20 cellular contexts compared by ENCODE assay signal in genomic region chr4:112593438-112594133, GRCh38.
DNase-seq lines count a peak whose midpoint lies in the region; ATAC-seq and TF ChIP-seq lines count a peak whose summit lies in the region.
"Had no signal": no experiment of that assay in that cellular context is flagged by ENCODE, and none has a peak within 500 bp of the region (broad histone marks: within the 10 kb centered on the region; RNA-seq: fewer than 3 reads in every experiment).

No MANE protein-coding gene starts in this region.

- H3K27ac Mint-ChIP-seq in effector memory CD8-positive, alpha-beta T cell, result no peak overlapping the region
- H3K27ac Mint-ChIP-seq: activated naive CD8-positive, alpha-beta T cell; CD8-positive, alpha-beta T cell; H9; T-helper 1 cell treated with Interleukin-12 subunit alpha and Interleukin-12 subunit beta and Interleukin-4 antibody, amounts not matched to agents 30 μg/mL and 1 μg/mL, for 36 hours had no signal

- H3K27me3 Mint-ChIP-seq in effector memory CD8-positive, alpha-beta T cell, result no peaks in the 10 kb centered on the region
- H3K27me3 Mint-ChIP-seq: activated naive CD8-positive, alpha-beta T cell; naive B cell had no signal

- ATAC-seq in GM19397 (IDR thresholded peaks at IDR 0.05; ENCODE audit: unreplicated experiment) (peak; percentile 63), HG02763 (IDR thresholded peaks at IDR 0.05; ENCODE audit: unreplicated experiment) (peak; percentile 56), HG03378 (IDR thresholded peaks at IDR 0.05; ENCODE audit: unreplicated experiment) (peak; percentile 77)
- ATAC-seq in effector memory CD8-positive, alpha-beta T cell (replicated peaks), result no peak
- ATAC-seq: activated CD4-positive, CD25-positive, alpha-beta regulatory T cell treated with anti-CD3 and anti-CD28 coated beads, Interleukin-2, amount 50 U/mL, for 24 hours; CD8-positive, alpha-beta T cell; left colon had no signal

- H3K4me3 Mint-ChIP-seq in effector memory CD8-positive, alpha-beta T cell, result no peak overlapping the region
- H3K4me3 Mint-ChIP-seq: activated naive CD8-positive, alpha-beta T cell; CD8-positive, alpha-beta T cell; H9; naive B cell; T-helper 1 cell treated with Interleukin-12 subunit alpha and Interleukin-12 subunit beta and Interleukin-4 antibody, amounts not matched to agents 30 μg/mL and 1 μg/mL, for 36 hours had no signal

- DNase-seq in GM13977 (ENCODE audit: low spot score) (peak; percentile 12), NCI-H187 (lab: John Stamatoyannopoulos, UW) (no peak), NCI-H128 (lab: John Stamatoyannopoulos, UW; ENCODE audit: unreplicated experiment) (no peak), OCI-M2 (lab: John Stamatoyannopoulos, UW; ENCODE audit: unreplicated experiment) (no peak)
- no peak for DNase-seq in effector memory CD8-positive, alpha-beta T cell
- DNase-seq: ACHN; activated CD8-positive, alpha-beta memory T cell treated with anti-CD3 and anti-CD28 coated beads, Interleukin-2, amount 50 U/mL, for 48 hours; CD8-positive, alpha-beta T cell; H9; hypothalamus; left colon; naive B cell; NCI-H2081; NCI-H82 had no signal

- H3K36me3 Mint-ChIP-seq in effector memory CD8-positive, alpha-beta T cell (ENCODE audit: insufficient read depth), result no peaks in the 10 kb centered on the region

- no peaks in the 10 kb centered on the region for H3K4me1 Mint-ChIP-seq in effector memory CD8-positive, alpha-beta T cell (ENCODE audit: low read depth in 2 of 2)

- H3K9me3 Mint-ChIP-seq in effector memory CD8-positive, alpha-beta T cell, result no peaks in the 10 kb centered on the region
- H3K9me3 Mint-ChIP-seq: H9 had no signal

- TF ChIP-seq CTCF in GM13977 (IDR thresholded peaks at IDR 0.05; ENCODE audit: extremely low read depth, insufficient read depth, missing control alignments), result no peak

- in situ Hi-C loops in GM13977 (cut with MboI; ENCODE audit: low pct_unique_long_range_greater_than_20kb, low sequenced_read_pairs, unreplicated experiment), result no loop called here
